ENCODE assay signal across 11 cellular contexts in the genomic region with DNA sequence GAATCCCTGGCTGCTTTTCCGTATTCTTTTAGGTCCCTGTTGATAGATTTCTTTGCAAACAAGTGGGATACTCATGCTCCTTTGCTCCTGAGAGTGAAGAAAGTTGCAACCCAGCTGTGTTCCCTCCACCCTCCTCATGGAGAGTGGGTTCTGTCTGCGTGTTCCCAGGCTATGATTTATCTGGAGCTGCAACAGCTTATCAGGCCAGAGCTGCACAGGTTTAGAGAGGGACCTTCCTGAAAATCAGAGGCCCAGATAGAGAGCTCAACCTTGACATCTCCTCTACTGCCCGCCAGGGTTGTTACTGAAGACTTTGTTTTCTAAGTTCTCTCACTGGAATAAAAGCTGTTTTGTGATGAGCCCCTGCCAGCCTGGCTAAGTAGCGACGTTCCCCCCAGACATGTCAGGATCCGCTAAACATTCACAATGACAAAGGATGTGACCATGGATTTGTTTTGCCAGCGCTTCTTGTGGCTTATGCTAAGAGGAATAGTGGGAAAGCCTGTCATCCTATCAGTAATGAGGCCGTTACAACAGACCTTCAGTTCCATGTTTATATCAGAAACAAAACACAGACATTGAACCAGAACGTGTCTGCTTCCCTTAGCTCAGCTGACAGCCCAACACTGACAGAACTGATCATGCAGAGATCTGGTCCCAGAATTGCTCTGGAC. TPM values are rescaled to one million over a fixed set of nuclear protein-coding genes. Genes with fewer than 3 reads are reported as not detected.
"Had no signal": no experiment of that assay in that cellular context is flagged by ENCODE, and none has a peak within 500 bp of the region (broad histone marks: within the 10 kb centered on the region; RNA-seq: fewer than 3 reads in every experiment).

No MANE protein-coding gene starts in this region.

- DNase-seq: activated CD4-positive, alpha-beta T cell treated with anti-CD3 and anti-CD28 coated beads for 4 hours; activated CD8-positive, alpha-beta memory T cell treated with anti-CD3 and anti-CD28 coated beads, Interleukin-2, amount 50 U/mL, for 48 hours; activated CD8-positive, alpha-beta T cell treated with anti-CD3 and anti-CD28 coated beads, Interleukin-2, amount 10 ng/mL, durations not matched to agents 7 days and 5 days; activated naive CD4-positive, alpha-beta T cell; erythroblast; hippocampal formation; nephron progenitor cell; stimulated activated CD4-positive, alpha-beta T cell treated with anti-CD3 and anti-CD28 coated beads, Interleukin-2, amount 100 ng/mL, for 48 hours; stimulated activated naive CD8-positive, alpha-beta T cell treated with anti-CD3 and anti-CD28 coated beads, Interleukin-15, Interleukin-2, amounts not matched to agents 100 U/mL and 50 U/mL, for 24 hours; T-helper 1 cell; WERI-Rb-1 had no signal

- ATAC-seq: activated CD8-positive, alpha-beta T cell treated with anti-CD3 and anti-CD28 coated beads, Interleukin-2, amount 10 ng/mL, durations not matched to agents 7 days and 5 days; stimulated activated naive CD8-positive, alpha-beta T cell treated with anti-CD3 and anti-CD28 coated beads, Interleukin-15, Interleukin-2, amounts not matched to agents 100 U/mL and 50 U/mL, for 24 hours had no signal

- H3K27ac ChIP-seq: WERI-Rb-1 had no signal

- H3K36me3 ChIP-seq: WERI-Rb-1 had no signal

RNA-seq across cellular contexts. Expression of a gene that starts 58.5 kb away (rescaled TPM):
- total RNA-seq: activated CD8-positive, alpha-beta T cell treated with anti-CD3 and anti-CD28 coated beads, Interleukin-2, amount 10 ng/mL, durations not matched to agents 7 days and 5 days had no signal
